1 cellular context compared by ENCODE assay signal in genomic region chr14:74933925-74934435, GRCh38.
TF ChIP-seq lines count a peak whose summit lies in the region.

No MANE protein-coding gene starts in this region.

TF ChIP-seq in GM23338, 12 proteins besides CTCF, POLR2A, EP300 and RAD21 (continued from another document):
- TF ChIP-seq ETS1 (IDR thresholded peaks at IDR 0.05) = no peak
- TF ChIP-seq EZH2phosphoT487 (IDR thresholded peaks at IDR 0.05; ENCODE audit: unreplicated experiment) = no peak
- no peak for TF ChIP-seq CREB1 (CRISPR knock-in tag; IDR thresholded peaks at IDR 0.05; ENCODE audit: low read depth)
- no peak for TF ChIP-seq EZH2 (IDR thresholded peaks at IDR 0.05; ENCODE audit: low read depth, unreplicated experiment)
- no peak for TF ChIP-seq REST (IDR thresholded peaks at IDR 0.05; ENCODE audit: unreplicated experiment)
- TF ChIP-seq ZNF331 (CRISPR knock-in tag; IDR thresholded peaks at IDR 0.05; ENCODE audit: low read depth) = no peak
- no peak for TF ChIP-seq ZNF114 (CRISPR knock-in tag; IDR thresholded peaks at IDR 0.05)
- no peak for TF ChIP-seq STAT1 (IDR thresholded peaks at IDR 0.05; ENCODE audit: unreplicated experiment)
- no peak for TF ChIP-seq POLR2AphosphoS5 (IDR thresholded peaks at IDR 0.05; ENCODE audit: low read depth)
- no peak for TF ChIP-seq NANOG (IDR thresholded peaks at IDR 0.05; ENCODE audit: borderline replicate concordance)
- no peak for TF ChIP-seq ZNF462 (CRISPR knock-in tag; IDR thresholded peaks at IDR 0.05)
